1 cellular context compared by ENCODE assay signal in genomic region chr16:28980330-28980729, GRCh38.
TF ChIP-seq lines count a peak whose summit lies in the region.

No MANE protein-coding gene starts in this region.

TF ChIP-seq in H1, 55 proteins besides CTCF, POLR2A, EP300 and RAD21:
- TF ChIP-seq MAX (IDR thresholded peaks at IDR 0.05): 0 out of 2 replicates have a peak, but pooled peaks have one; percentile 17
